9 cellular contexts compared by ENCODE assay signal in the genomic region with DNA sequence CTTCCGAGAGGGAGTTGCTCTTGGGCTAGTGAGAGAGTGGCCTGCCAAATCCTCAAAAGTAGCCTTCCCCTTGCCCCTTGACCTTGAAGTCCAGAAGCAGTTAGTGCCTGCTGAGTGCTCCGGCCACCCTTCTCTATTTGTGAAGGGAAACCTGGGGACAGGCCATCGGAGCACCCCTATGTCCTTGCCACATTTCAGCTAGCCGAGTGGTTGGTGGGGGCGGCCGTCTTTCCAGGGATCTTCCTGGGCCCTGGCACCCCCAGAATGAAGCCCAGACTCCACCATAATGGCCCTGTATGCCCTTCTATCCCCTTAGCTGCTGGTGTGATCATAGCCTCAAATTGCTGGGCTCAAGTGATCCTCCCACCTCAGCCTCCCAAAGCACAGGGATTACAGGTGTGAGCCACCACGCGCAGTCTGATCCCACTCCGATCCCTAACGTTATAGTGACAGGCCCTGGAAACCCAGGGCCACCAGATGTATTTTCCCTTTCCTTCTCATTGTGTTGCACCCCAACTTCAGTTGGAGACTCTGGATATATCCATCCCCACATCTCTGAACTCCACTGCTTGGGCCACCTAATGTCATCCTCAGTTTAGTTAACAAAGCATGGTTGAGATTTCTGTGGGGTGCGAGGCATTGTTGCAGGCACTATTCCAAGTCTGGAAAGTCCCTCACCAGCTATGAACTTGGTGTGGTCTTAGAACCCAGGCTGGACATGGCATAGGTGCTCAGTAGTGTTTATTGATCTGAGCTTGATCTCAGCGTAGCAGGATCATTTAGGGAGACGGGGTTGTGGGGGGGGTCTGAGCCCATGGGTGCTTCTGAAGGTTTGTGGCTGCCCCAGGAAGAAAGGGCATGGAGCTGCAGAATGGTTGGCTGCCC. TPM values are rescaled to one million over a fixed set of nuclear protein-coding genes. Genes with fewer than 3 reads are reported as not detected.
DNase-seq lines count a peak whose midpoint lies in the region; ATAC-seq, FAIRE-seq and TF ChIP-seq lines count a peak whose summit lies in the region.
"Had no signal": no experiment of that assay in that cellular context is flagged by ENCODE, and none has a peak within 500 bp of the region (broad histone marks: within the 10 kb centered on the region; RNA-seq: fewer than 3 reads in every experiment).

No MANE protein-coding gene starts in this region.

- peak overlapping the region; percentile 96 for H3K9ac ChIP-seq in endothelial cell of umbilical vein (replicated peaks; ENCODE audit: extremely low read depth, insufficient read depth, low read length)
- H3K9ac ChIP-seq in PC-3 (ENCODE audit: low read length) = no peak overlapping the region

- peak overlapping the region; percentile 95 for H3K4me3 Mint-ChIP-seq in CD4-positive, alpha-beta T cell

- no peaks in the 10 kb centered on the region for H3K9me1 ChIP-seq in endothelial cell of umbilical vein (replicated peaks; ENCODE audit: control insufficient read depth, extremely low read depth, insufficient read depth, low read length)

- H3F3A ChIP-seq in PC-3 (ENCODE audit: low read length, unreplicated experiment) = no peaks in the 10 kb centered on the region

- no peaks in the 10 kb centered on the region for H3K9me3 ChIP-seq in CD4-positive, alpha-beta T cell (ENCODE audit: control insufficient read depth, low read length)
- H3K9me3 ChIP-seq in endothelial cell of umbilical vein (replicated peaks; ENCODE audit: control insufficient read depth, insufficient read depth, low read length) (no peaks in the 10 kb centered on the region), neutrophil (no peaks in the 10 kb centered on the region), PC-3 (ENCODE audit: low read length) (no peaks in the 10 kb centered on the region)

- no peaks in the 10 kb centered on the region for H3K27me3 ChIP-seq in CD4-positive, alpha-beta T cell (ENCODE audit: control insufficient read depth, insufficient read depth, low read length)
- H3K27me3 ChIP-seq in endothelial cell of umbilical vein (ENCODE audit: control insufficient read depth in 2 of 2, insufficient read depth in 2 of 2, low read length in 2 of 2) = no peaks in the 10 kb centered on the region
- H3K27me3 ChIP-seq in neutrophil = no peaks in the 10 kb centered on the region
- H3K27me3 ChIP-seq in PC-3 (ENCODE audit: low read length) = no peaks in the 10 kb centered on the region

- H3K4me3 ChIP-seq in endothelial cell of umbilical vein (replicated peaks in 1 of 3; ENCODE audit: insufficient read depth in 1 of 3, low read depth in 1 of 3, low read length in 3 of 3) (peak overlapping the region; percentile 80 to 87 (median 83)), neutrophil (ENCODE audit: low read depth in 1 of 2, low read length in 1 of 2) (peak overlapping the region; percentile 64 to 80), PC-3 (ENCODE audit: low read length) (no peak overlapping the region)

- no peak for FAIRE-seq in endothelial cell of umbilical vein (lab: Jason Lieb, UNC)

- H3K79me2 ChIP-seq in endothelial cell of umbilical vein (ENCODE audit: control insufficient read depth, insufficient read depth, low read length) (peaks cover 71% of the 10 kb centered on the region), PC-3 (ENCODE audit: low read length) (no peaks in the 10 kb centered on the region)

- ATAC-seq in CD4-positive, alpha-beta T cell (ENCODE audit: poor library complexity) = no peak
- ATAC-seq in HG02588 (IDR thresholded peaks at IDR 0.05; ENCODE audit: unreplicated experiment) (no peak), PC-3 (no peak)

- no peak overlapping the region for H2AFZ ChIP-seq in endothelial cell of umbilical vein (ENCODE audit: low read depth, low read length)
- H2AFZ ChIP-seq in PC-3 (ENCODE audit: low read length) = no peak overlapping the region

- H3K9me2 ChIP-seq in PC-3 (replicated peaks; ENCODE audit: low read length) = no peaks in the 10 kb centered on the region

- no peak for DNase-seq in CD4-positive, alpha-beta T cell
- peak; percentile 36 for DNase-seq in endothelial cell of umbilical vein (ENCODE audit: low read depth, low spot score)
- DNase-seq in amygdala (lab: John Stamatoyannopoulos, UW) = no peak
- no peak for DNase-seq in PC-3
- no peak for DNase-seq in NCI-H82 (lab: John Stamatoyannopoulos, UW)
- DNase-seq: T1000 had no signal

- no peaks in the 10 kb centered on the region for H3K9me3 Mint-ChIP-seq in CD4-positive, alpha-beta T cell

- no peaks in the 10 kb centered on the region for H3K27me3 Mint-ChIP-seq in CD4-positive, alpha-beta T cell

- H3K27ac Mint-ChIP-seq in CD4-positive, alpha-beta T cell = peak overlapping the region; percentile 92

- BruUV-seq in endothelial cell of umbilical vein (replicated peaks; lab: Mats Ljungman, UMichigan) = TSS peak; percentile 29
- BruUV-seq in PC-3 (replicated peaks; lab: Mats Ljungman, UMichigan) = no TSS peak

- H3K4me1 Mint-ChIP-seq in CD4-positive, alpha-beta T cell (ENCODE audit: low read depth) = peaks cover 54% of the 10 kb centered on the region

- CTCF ChIA-PET in CD4-positive, alpha-beta T cell (lab: Charles Lee) = interaction anchor here (2.0 to 19.9 kb wide), 2 partner anchors 11 to 45 kb away, joined by 9 to 250 read pairs; no protein-coding TSS in a partner anchor
- CTCF ChIA-PET in endothelial cell of umbilical vein (lab: Charles Lee) = interaction anchor here (1.1 to 37.4 kb wide), 4 partner anchors 11 to 50 kb away, joined by 3 to 1118 read pairs (median 12); no protein-coding TSS in a partner anchor
- CTCF ChIA-PET in PC-3 (lab: Charles Lee) = no interaction called here

- TF ChIP-seq POLR2A in endothelial cell of umbilical vein (IDR thresholded peaks at IDR 0.05; ENCODE audit: low read depth, low read length) = no peak

- H3K4me2 ChIP-seq in endothelial cell of umbilical vein (ENCODE audit: insufficient read depth, low read length) (peak overlapping the region; percentile 91), PC-3 (ENCODE audit: low read length) (no peak overlapping the region)

- peaks cover 4 to 6% of the 10 kb centered on the region in 2 experiments for H3K36me3 ChIP-seq in endothelial cell of umbilical vein (ENCODE audit: control insufficient read depth in 2 of 2, extremely low read depth in 1 of 2, insufficient read depth in 2 of 2, low read length in 2 of 2)
- no peaks in the 10 kb centered on the region for H3K36me3 ChIP-seq in neutrophil
- no peaks in the 10 kb centered on the region for H3K36me3 ChIP-seq in PC-3 (ENCODE audit: low read depth, low read length)

- peak overlapping the region; percentile 80 for H3K27ac ChIP-seq in CD4-positive, alpha-beta T cell (ENCODE audit: low read depth, low read length)
- H3K27ac ChIP-seq in endothelial cell of umbilical vein (ENCODE audit: insufficient read depth, low read depth, low read length) = peak overlapping the region; percentile 86
- peak overlapping the region; percentile 97 for H3K27ac ChIP-seq in neutrophil
- no peak overlapping the region for H3K27ac ChIP-seq in PC-3 (ENCODE audit: low read length)

- H3K4me1 ChIP-seq in endothelial cell of umbilical vein (ENCODE audit: control insufficient read depth, extremely low read depth, insufficient read depth, low read length) (peaks cover 58% of the 10 kb centered on the region), neutrophil (ENCODE audit: control insufficient read depth in 1 of 2, insufficient read depth in 1 of 2, low read depth in 1 of 2, low read length in 1 of 2) (peaks cover 62 to 69% of the 10 kb centered on the region in 2 experiments), PC-3 (ENCODE audit: insufficient read depth, low read length) (no peaks in the 10 kb centered on the region)

- intact Hi-C loops in CD4-positive, alpha-beta T cell (cut with DNase I, micrococcal nuclease) = loop anchor here in 1 of 2 experiments (1.0 to 5.0 kb wide), 3 partner anchors 11 to 43 kb away; no protein-coding TSS in a partner anchor
- intact Hi-C loops in endothelial cell of umbilical vein (cut with micrococcal nuclease) = loop anchor here (1.0 to 2.0 kb wide), 2 partner anchors 13 to 50 kb away; no protein-coding TSS in a partner anchor
- intact Hi-C loops in PC-3 (cut with micrococcal nuclease) = no loop called here

- POLR2A ChIA-PET in CD4-positive, alpha-beta T cell (lab: Charles Lee) = interaction anchor here (0.7 to 22.9 kb wide), 7 partner anchors 11 to 49 kb away, joined by 3 to 420 read pairs (median 8); partner anchors contain the start of gene PRXL2A
- POLR2A ChIA-PET in endothelial cell of umbilical vein (lab: Charles Lee) (interaction anchor here (1.2 kb wide), 1 partner anchor 11 kb away, joined by 5 read pairs; no protein-coding TSS in a partner anchor), PC-3 (lab: Charles Lee; ENCODE audit: unreplicated experiment) (no interaction called here)

- H4K20me1 ChIP-seq in endothelial cell of umbilical vein (replicated peaks; ENCODE audit: control insufficient read depth, extremely low read depth, insufficient read depth, low read length) = peaks cover 2% of the 10 kb centered on the region
- no peaks in the 10 kb centered on the region for H4K20me1 ChIP-seq in PC-3 (ENCODE audit: low read length)

- H3K36me3 Mint-ChIP-seq in CD4-positive, alpha-beta T cell (ENCODE audit: low read depth) = peaks cover 52% of the 10 kb centered on the region

- no peak for TF ChIP-seq CTCF in CD4-positive, alpha-beta T cell (IDR thresholded peaks at IDR 0.05)
- TF ChIP-seq CTCF in endothelial cell of umbilical vein (IDR thresholded peaks at IDR 0.05; ENCODE audit: extremely low read depth in 1 of 2, insufficient read depth in 1 of 2, low read depth in 1 of 2, low read length in 2 of 2) (no peak), neutrophil (IDR thresholded peaks at IDR 0.05) (no peak), PC-3 (conservative IDR thresholded peaks at IDR 0.05; ENCODE audit: low read depth, low read length) (no peak)

- dilution Hi-C loops in endothelial cell of umbilical vein (cut with MboI; ENCODE audit: extremely low pct_ligation_motif_present, low sequenced_read_pairs) = no loop called here

RNA-seq across cellular contexts. Expression of gene TSPAN14, which starts 1.6 kb away (rescaled TPM):
- 100 to 1,000 TPM; 167 to 168 TPM for total RNA-seq in CD4-positive, alpha-beta T cell
- 77.7 TPM for polyA plus RNA-seq in PFSK-1 (2012; ENCODE audit: insufficient read length, low read depth)
- total RNA-seq in endothelial cell of umbilical vein (237 and 242 TPM in 2 replicates), PC-3 (2014; rRNA removed) (not detected in 2 replicates)
- polyA plus RNA-seq in endothelial cell of umbilical vein = 210 and 211 TPM in 2 replicates
- polyA plus RNA-seq in endothelial cell of umbilical vein (2011; cell fraction: cytosol; rRNA removed) = 175 and 189 TPM in 2 replicates
- 188 and 193 TPM in 2 replicates for polyA plus RNA-seq in endothelial cell of umbilical vein (2011; cell fraction: nucleus; rRNA removed)
- 199 and 207 TPM in 2 replicates for polyA plus RNA-seq in endothelial cell of umbilical vein (2012)
- polyA minus RNA-seq in endothelial cell of umbilical vein = 175 and 203 TPM in 2 replicates
- polyA minus RNA-seq in endothelial cell of umbilical vein (2011; cell fraction: cytosol; rRNA and poly(A)+ RNA removed) = 8.0 TPM
- polyA minus RNA-seq in endothelial cell of umbilical vein (2011; cell fraction: nucleus; rRNA and poly(A)+ RNA removed) = 82.2 and 84.2 TPM in 2 replicates

RNA-seq across cellular contexts. Expression of gene PRXL2A, which starts 47.4 kb away (rescaled TPM):
- total RNA-seq in CD4-positive, alpha-beta T cell = 1 to 10 TPM; 3.9 to 4.6 TPM
- 6.9 TPM for polyA plus RNA-seq in PFSK-1 (2012; ENCODE audit: insufficient read length, low read depth)
- total RNA-seq in endothelial cell of umbilical vein (290 and 321 TPM in 2 replicates), PC-3 (2014; rRNA removed) (not detected in 2 replicates)
- polyA plus RNA-seq in endothelial cell of umbilical vein = 68.1 and 113 TPM in 2 replicates
- polyA plus RNA-seq in endothelial cell of umbilical vein (2011; cell fraction: cytosol; rRNA removed) = 215 and 226 TPM in 2 replicates
- polyA plus RNA-seq in endothelial cell of umbilical vein (2011; cell fraction: nucleus; rRNA removed) = 92.3 and 112 TPM in 2 replicates
- polyA plus RNA-seq in endothelial cell of umbilical vein (2012) = 256 and 281 TPM in 2 replicates
- 99.3 and 99.6 TPM in 2 replicates for polyA minus RNA-seq in endothelial cell of umbilical vein
- polyA minus RNA-seq in endothelial cell of umbilical vein (2011; cell fraction: cytosol; rRNA and poly(A)+ RNA removed) = 8.0 TPM
- 28.6 and 41.4 TPM in 2 replicates for polyA minus RNA-seq in endothelial cell of umbilical vein (2011; cell fraction: nucleus; rRNA and poly(A)+ RNA removed)

Comparison
In these comparisons a context has a peak if more than half of its experiments do, and no peak if none do; other contexts are left out.
1. RNA of gene TSPAN14, which starts 1.6 kb away (total RNA-seq): 237 to 242 TPM in endothelial cell of umbilical vein and 167 to 168 TPM in CD4-positive, alpha-beta T cell; not detected in PC-3; every median in the first group is over 100 times any median in the second.
2. RNA of gene PRXL2A, which starts 47.4 kb away (total RNA-seq): 290 to 321 TPM in endothelial cell of umbilical vein; 3.9 to 4.6 TPM in CD4-positive, alpha-beta T cell and not detected in PC-3; every median in the first group is over 10 times any median in the second.